In the genomic region with DNA sequence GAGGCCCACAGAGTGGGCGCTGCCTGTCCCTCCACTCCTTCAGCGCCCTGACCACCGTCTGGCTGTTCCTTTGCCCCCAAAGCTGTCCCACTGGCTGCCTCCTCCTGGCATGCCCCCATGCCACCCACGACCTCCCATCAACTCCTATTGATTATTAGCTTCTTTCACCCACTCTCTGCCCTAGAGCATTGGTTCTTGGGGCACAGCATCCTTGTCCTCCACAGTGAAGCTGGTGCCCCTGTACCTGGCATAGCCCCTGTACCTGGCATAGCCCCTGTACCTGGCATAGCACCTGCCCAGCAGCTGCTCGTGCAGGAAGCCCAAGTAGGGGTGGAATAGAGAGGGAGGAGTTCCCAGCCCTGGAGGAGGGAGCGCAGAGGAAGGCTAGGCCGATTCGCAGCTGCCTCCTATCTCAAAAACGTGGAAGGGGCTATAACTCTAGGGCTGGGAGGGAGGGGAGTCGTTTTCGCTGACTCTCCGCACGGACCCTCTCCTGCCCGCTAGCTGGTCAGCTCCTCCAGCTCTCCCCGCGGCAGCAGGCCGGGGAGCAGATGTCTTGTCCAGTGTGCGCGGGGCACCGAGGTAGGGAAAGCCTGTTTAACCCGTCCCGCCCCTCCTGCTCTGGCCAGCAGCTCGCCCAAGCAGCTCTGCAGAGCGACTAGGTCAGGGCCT, we compare ENCODE assay signal across 7 cellular contexts. TPM values are rescaled to one million over a fixed set of nuclear protein-coding genes. Genes with fewer than 3 reads are reported as not detected.
A peak's percentile ranks its signal among the peaks of the same experiment; 100 is the strongest.
DNase-seq lines count a peak whose midpoint lies in the region; ATAC-seq, FAIRE-seq and TF ChIP-seq lines count a peak whose summit lies in the region.

No MANE protein-coding gene starts in this region.

- H3K27me3 ChIP-seq in right atrium auricular region = no peaks in the 10 kb centered on the region

- DNase-seq in GM19239 (ENCODE audit: insufficient read length, low spot score) = no peak
- DNase-seq in RWPE1 (ENCODE audit: low spot score) = no peak
- no peak for DNase-seq in right atrium auricular region (ENCODE audit: low spot score)
- no peak for DNase-seq in NCI-H1930 (lab: John Stamatoyannopoulos, UW)

- ATAC-seq in GM21723 (IDR thresholded peaks at IDR 0.05; ENCODE audit: unreplicated experiment) (no peak), HG03565 (IDR thresholded peaks at IDR 0.05; ENCODE audit: unreplicated experiment) (no peak)

- H3K27ac ChIP-seq in RWPE1 (peak overlapping the region; percentile 99), right atrium auricular region (peak overlapping the region; percentile 98 to 100), skin epidermis (peak overlapping the region in 14 of 21 experiments; percentile 7 to 98 (median 67))

- H3K4me1 ChIP-seq in right atrium auricular region = peaks cover 0 to 63% of the 10 kb centered on the region in 2 donors

- POLR2A ChIA-PET in RWPE1 (lab: Yijun Ruan, JAX; ENCODE audit: low non-redundant PET) = interaction anchor here (1.3 kb wide), 1 partner anchor 33 kb away, joined by 3 read pairs; no protein-coding TSS in a partner anchor

- TF ChIP-seq CTCF in RWPE1 (conservative IDR thresholded peaks at IDR 0.05; ENCODE audit: low read depth) = no peak
- no peak for TF ChIP-seq CTCF in right atrium auricular region (IDR thresholded peaks at IDR 0.05)

- FAIRE-seq in GM19239 (lab: Jason Lieb, UNC) = peak; percentile 49

- CTCF ChIA-PET in RWPE1 (lab: Yijun Ruan, JAX) = interaction anchor here (0.6 to 1.2 kb wide), 4 partner anchors 11 to 83 kb away, joined by 3 to 6 read pairs (median 4); a partner anchor contains a TSS

- H3K4me3 ChIP-seq in right atrium auricular region (peak overlapping the region; percentile 39 to 58), skin epidermis (peak overlapping the region; percentile 32 to 57 (median 52))

- H3K36me3 ChIP-seq in right atrium auricular region = no peaks in the 10 kb centered on the region

- H3K9me3 ChIP-seq in right atrium auricular region = no peaks in the 10 kb centered on the region

RNA-seq across cellular contexts. Expression of a gene that starts 5.7 kb away (rescaled TPM):
- 1,000 to 10,000 TPM; 1,076 to 1,610 TPM for total RNA-seq in right atrium auricular region

RNA-seq across cellular contexts. Expression of a gene that starts 9.9 kb away (rescaled TPM):
- under 1 TPM; 0.63 to 0.74 TPM for total RNA-seq in right atrium auricular region

RNA-seq across cellular contexts. Expression of a gene that starts 33.9 kb away (rescaled TPM):
- total RNA-seq in right atrium auricular region = 10 to 100 TPM; 12.8 to 13.7 TPM
